ENCODE assay signal across 10 cellular contexts in the genomic region with DNA sequence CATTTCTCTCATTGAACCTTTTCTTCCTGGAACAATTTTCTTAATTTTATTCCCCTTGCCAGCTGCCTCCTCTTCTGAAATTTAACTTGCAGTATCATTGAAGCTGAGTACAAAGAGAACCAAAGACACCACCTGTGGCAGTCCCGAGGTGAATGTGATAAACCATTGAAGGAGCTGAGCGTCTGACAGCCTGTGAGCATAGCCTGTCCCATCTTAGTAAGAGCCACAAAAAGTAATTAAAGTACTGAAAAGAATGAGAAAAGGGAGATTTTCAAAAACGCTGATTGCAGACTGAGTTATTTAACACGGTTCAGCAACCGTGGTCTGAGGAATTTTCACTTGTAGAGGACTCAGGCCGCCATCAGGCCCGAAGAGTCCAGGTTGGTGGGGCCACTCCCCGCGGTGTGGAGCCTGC. TPM values are rescaled to one million over a fixed set of nuclear protein-coding genes. Genes with fewer than 3 reads are reported as not detected.
DNase-seq lines count a peak whose midpoint lies in the region; ATAC-seq and TF ChIP-seq lines count a peak whose summit lies in the region.
"Had no signal": no experiment of that assay in that cellular context is flagged by ENCODE, and none has a peak within 500 bp of the region (broad histone marks: within the 10 kb centered on the region; RNA-seq: fewer than 3 reads in every experiment).

No MANE protein-coding gene starts in this region.

- peaks cover 5% of the 10 kb centered on the region for H3K36me3 Mint-ChIP-seq in central memory CD8-positive, alpha-beta T cell (ENCODE audit: insufficient read depth)
- peaks cover 3% of the 10 kb centered on the region for H3K36me3 Mint-ChIP-seq in nephron (ENCODE audit: low read depth)

- H3K4me3 ChIP-seq in Jurkat, Clone E6-1 (ENCODE audit: low read length), result peak overlapping the region; percentile 65; the same call in 1 of the 2 replicates

- no peak for DNase-seq in Jurkat, Clone E6-1 (ENCODE audit: low read depth, low spot score)
- DNase-seq in central memory CD8-positive, alpha-beta T cell (ENCODE audit: low spot score in 2 of 2), result no peak
- DNase-seq in NCI-H2171 (lab: John Stamatoyannopoulos, UW) (no peak), amniotic stem cell (lab: John Stamatoyannopoulos, UW) (no peak)
- DNase-seq: T-helper 9 cell had no signal

- no peak for ATAC-seq in central memory CD8-positive, alpha-beta T cell (replicated peaks; ENCODE audit: extremely low read depth, poor library complexity, severe bottlenecking)
- ATAC-seq in GM21529 (IDR thresholded peaks at IDR 0.05; ENCODE audit: unreplicated experiment) (no peak), GM18502 (IDR thresholded peaks at IDR 0.05; ENCODE audit: poor library complexity, unreplicated experiment) (no peak)

- H3K4me1 Mint-ChIP-seq in central memory CD8-positive, alpha-beta T cell, result peaks cover 26% of the 10 kb centered on the region
- peaks cover 40% of the 10 kb centered on the region for H3K4me1 Mint-ChIP-seq in nephron

- peaks cover 17% of the 10 kb centered on the region for H3K27me3 Mint-ChIP-seq in central memory CD8-positive, alpha-beta T cell
- H3K27me3 Mint-ChIP-seq in nephron (ENCODE audit: low read depth), result peaks cover 4% of the 10 kb centered on the region

- no peaks in the 10 kb centered on the region for H3K9me3 Mint-ChIP-seq in central memory CD8-positive, alpha-beta T cell
- no peaks in the 10 kb centered on the region for H3K9me3 Mint-ChIP-seq in nephron

- peak overlapping the region; percentile 90 for H3K27ac Mint-ChIP-seq in central memory CD8-positive, alpha-beta T cell (ENCODE audit: low read depth)
- H3K27ac Mint-ChIP-seq in nephron, result peak overlapping the region; percentile 99

- H3K4me3 Mint-ChIP-seq in central memory CD8-positive, alpha-beta T cell, result peak overlapping the region; percentile 87
- peak overlapping the region; percentile 87 to 94 (median 94) for H3K4me3 Mint-ChIP-seq in nephron

- TF ChIP-seq CTCF in C4-2B (conservative IDR thresholded peaks at IDR 0.05) (no peak), nephron (IDR thresholded peaks at IDR 0.05; ENCODE audit: unreplicated experiment in 3 of 3) (no peak)

- peak overlapping the region; percentile 78 for H3K27ac ChIP-seq in C4-2B

RNA-seq across cellular contexts. Expression of gene ST6GALNAC1, which starts 27.2 kb away (rescaled TPM):
- 1.2 TPM for polyA plus RNA-seq in Jurkat, Clone E6-1 (2012; ENCODE audit: insufficient read depth, insufficient read length)
- polyA plus RNA-seq: fibroblast of lung had no signal

RNA-seq across cellular contexts. Expression of gene MXRA7, which starts 40.0 kb away (rescaled TPM):
- polyA plus RNA-seq in Jurkat, Clone E6-1 (2012; ENCODE audit: insufficient read depth, insufficient read length), result 26.3 TPM

RNA-seq across cellular contexts. Expression of gene JMJD6, which starts 55.7 kb away (rescaled TPM):
- polyA plus RNA-seq in Jurkat, Clone E6-1 (2012; ENCODE audit: insufficient read depth, insufficient read length), result 31.4 TPM

RNA-seq across cellular contexts. Expression of gene METTL23, which starts 55.9 kb away (rescaled TPM):
- 46.9 TPM for polyA plus RNA-seq in Jurkat, Clone E6-1 (2012; ENCODE audit: insufficient read depth, insufficient read length)
